18 cellular contexts compared by ENCODE assay signal in genomic region chr2:215060851-215061541, GRCh38.
A peak's percentile ranks its signal among the peaks of the same experiment; 100 is the strongest.
DNase-seq lines count a peak whose midpoint lies in the region; ATAC-seq lines count a peak whose summit lies in the region.
"Had no signal": no experiment of that assay in that cellular context is flagged by ENCODE, and none has a peak within 500 bp of the region (broad histone marks: within the 10 kb centered on the region; RNA-seq: fewer than 3 reads in every experiment).

No MANE protein-coding gene starts in this region.

- ATAC-seq in HG03460 (IDR thresholded peaks at IDR 0.05; ENCODE audit: unreplicated experiment), result no peak
- no peak for ATAC-seq in GM18861 (IDR thresholded peaks at IDR 0.05; ENCODE audit: unreplicated experiment)
- ATAC-seq: body of pancreas, mucosa of descending colon had no signal

- DNase-seq in NCI-H2081 (lab: John Stamatoyannopoulos, UW) (peak; percentile 39 to 64), NCI-H2081 treated with DMSO at 0.1 percent for 48 hours (lab: John Stamatoyannopoulos, UW) (no peak), NCI-H1694 treated with DMSO at 0.1 percent for 48 hours (lab: John Stamatoyannopoulos, UW) (peak; percentile 92), NCI-H82 treated with DMSO at 0.1 percent for 48 hours (lab: John Stamatoyannopoulos, UW; ENCODE audit: unreplicated experiment) (peak; percentile 91), iPS-NIHi7 (ENCODE audit: extremely low spot score) (peak; percentile 13), HPDE6-E6E7 (ENCODE audit: extremely low spot score) (no peak)
- DNase-seq: 8988T; activated CD4-positive, alpha-beta T cell treated with anti-CD3 and anti-CD28 coated beads, Interleukin-2, amount 10 ng/mL, durations not matched to agents 7 days and 5 days; activated naive CD4-positive, alpha-beta T cell treated with anti-CD3 and anti-CD28 coated beads, Interleukin-2, amount 10 ng/mL, durations not matched to agents 7 days and 5 days; body of pancreas; CD4-positive, alpha-beta T cell; mucosa of descending colon; occipital lobe; stimulated activated CD4-positive, alpha-beta T cell treated with anti-CD3 and anti-CD28 coated beads, Interleukin-4, amount 100 ng/mL, for 1 hour; stimulated activated CD8-positive, alpha-beta memory T cell treated with anti-CD3 and anti-CD28 coated beads, Interleukin-4, amount 100 ng/mL, for 48 hours; T-helper 9 cell had no signal

Comparison
In these comparisons a context has a peak if more than half of its experiments do, and no peak if none do; other contexts are left out.
1. DNase-seq: peak in NCI-H2081 (2 of 2), NCI-H1694 treated with DMSO at 0.1 percent for 48 hours (single experiment), NCI-H82 treated with DMSO at 0.1 percent for 48 hours (single experiment) and iPS-NIHi7 (single experiment); none in NCI-H2081 treated with DMSO at 0.1 percent for 48 hours (single experiment) and HPDE6-E6E7 (single experiment).